ENCODE assay signal across 17 cellular contexts in genomic region chr22:20517422-20517821, GRCh38. TPM values are rescaled to one million over a fixed set of nuclear protein-coding genes. Genes with fewer than 3 reads are reported as not detected.
A peak's percentile ranks its signal among the peaks of the same experiment; 100 is the strongest.
DNase-seq lines count a peak whose midpoint lies in the region; ATAC-seq, FAIRE-seq and TF ChIP-seq lines count a peak whose summit lies in the region.
"Had no signal": no experiment of that assay in that cellular context is flagged by ENCODE, and none has a peak within 500 bp of the region (broad histone marks: within the 10 kb centered on the region; RNA-seq: fewer than 3 reads in every experiment).

No MANE protein-coding gene starts in this region.

- H2BK15ac ChIP-seq in H9 (ENCODE audit: low read depth, low read length) = no peak overlapping the region

- TF ChIP-seq CTCF in H9 (conservative IDR thresholded peaks at IDR 0.05) (no peak), K562 (IDR thresholded peaks at IDR 0.05 in 2 of 3, conservative IDR thresholded peaks at IDR 0.05 in 1 of 3; ENCODE audit: insufficient read depth in 2 of 3, low read depth in 1 of 3, low read length in 3 of 3) (no peak), kidney (IDR thresholded peaks at IDR 0.05; ENCODE audit: borderline replicate concordance, extremely low read depth, insufficient read depth) (no peak)

- no peak overlapping the region for H2AK5ac ChIP-seq in H9 (ENCODE audit: insufficient read length, low read length)

- peaks cover 21% of the 10 kb centered on the region for H3K9me1 ChIP-seq in K562 (ENCODE audit: control insufficient read depth, insufficient read depth, low read length)

- H3K27me3 ChIP-seq in BLaER1 (no peaks in the 10 kb centered on the region), H9 (ENCODE audit: insufficient read depth, low read length) (no peaks in the 10 kb centered on the region), K562 (ENCODE audit: control insufficient read depth in 2 of 2, insufficient read depth in 2 of 2, low read length in 2 of 2) (no peaks in the 10 kb centered on the region)
- H3K27me3 ChIP-seq: BE2C had no signal

- H4K20me1 ChIP-seq in BLaER1 (peaks cover 100% of the 10 kb centered on the region), H9 (ENCODE audit: control insufficient read depth, insufficient read depth, insufficient read length) (no peaks in the 10 kb centered on the region), K562 (replicated peaks; ENCODE audit: control insufficient read depth, insufficient read depth, low read length) (peaks cover 61% of the 10 kb centered on the region)

- CTCF ChIA-PET in K562 (lab: Yijun Ruan, JAX; ENCODE audit: low intra/inter-chr PET ratio) = no interaction called here

- no peak overlapping the region for H2BK12ac ChIP-seq in H9 (ENCODE audit: insufficient read length, low read depth, low read length)

- no CpG with 5 or more reads among the region's 4 CpGs for WGBS in H9 (ENCODE audit: extremely low coverage, insufficient read length, low lambda C conversion rate)
- 63% methylated on average over 4 of the region's 4 CpGs for WGBS in K562 (ENCODE audit: insufficient coverage, low coverage, missing lambda C conversion rate)

- H2BK120ac ChIP-seq in H9 (ENCODE audit: low read depth, low read length, poor library complexity, severe bottlenecking) = no peak overlapping the region

- no peak overlapping the region for H3K23ac ChIP-seq in H9 (ENCODE audit: insufficient read length, low read depth, low read length)

- peaks cover 4% of the 10 kb centered on the region for H3K79me1 ChIP-seq in H9 (ENCODE audit: insufficient read depth, low read depth, low read length, poor library complexity, severe bottlenecking)

- H2AFZ ChIP-seq in H9 (ENCODE audit: low read length) (no peak overlapping the region), K562 (ENCODE audit: low read depth, low read length) (no peak overlapping the region)

- H3K14ac ChIP-seq in H9 (ENCODE audit: insufficient read depth, low read length) = no peak overlapping the region

- H3K27ac Mint-ChIP-seq in H9 = peak overlapping the region in 2 of 3 experiments; percentile 15 to 69; a peak in 4 of 7 replicates

- H3K56ac ChIP-seq in H9 (ENCODE audit: insufficient read length, low read depth, low read length) = no peak overlapping the region

- H3K4me2 ChIP-seq in BLaER1 (no peak overlapping the region), H9 (ENCODE audit: insufficient read depth, insufficient read length, low read length) (no peak overlapping the region), K562 (ENCODE audit: insufficient read depth, low read length) (no peak overlapping the region)

- no peak overlapping the region for H2BK5ac ChIP-seq in H9 (ENCODE audit: insufficient read length, low read length)

- H3K27ac ChIP-seq in BLaER1 (peak overlapping the region; percentile 12; the same call in 1 of the 2 replicates), H9 (ENCODE audit: insufficient read length, low read depth, low read length) (no peak overlapping the region), K562 (ENCODE audit: extremely low read depth, low read depth, low read length) (no peak overlapping the region; the same call in 2 of the 3 replicates), kidney (ENCODE audit: low read depth in 2 of 2, low read length in 2 of 2) (no peak overlapping the region)
- H3K27ac ChIP-seq: HL-60 had no signal

- no peaks in the 10 kb centered on the region for H3K23me2 ChIP-seq in H9 (ENCODE audit: insufficient read length, low read depth, low read length, poor library complexity, severe bottlenecking)

- H3K9me3 Mint-ChIP-seq in H9 = no peaks in the 10 kb centered on the region; a peak in 1 of 5 replicates

- no peaks in the 10 kb centered on the region for H3K9me3 ChIP-seq in BLaER1
- H3K9me3 ChIP-seq in H9 (ENCODE audit: control insufficient read depth, low read depth, low read length) = no peaks in the 10 kb centered on the region
- H3K9me3 ChIP-seq in K562 (replicated peaks; ENCODE audit: control insufficient read depth, insufficient read depth, low read depth, low read length) = no peaks in the 10 kb centered on the region
- H3K9me3 ChIP-seq in kidney (ENCODE audit: control insufficient read depth in 1 of 2, low read length in 2 of 2) = no peaks in the 10 kb centered on the region
- H3K9me3 ChIP-seq: BE2C had no signal

- H3K4me3 Mint-ChIP-seq in H9 = no peak overlapping the region

- peaks cover 94% of the 10 kb centered on the region for H3K36me3 ChIP-seq in BLaER1
- peaks cover 78% of the 10 kb centered on the region for H3K36me3 ChIP-seq in K562 (ENCODE audit: control insufficient read depth, insufficient read depth, low read length)
- peaks cover 3 to 4% of the 10 kb centered on the region in 2 donors for H3K36me3 ChIP-seq in kidney (ENCODE audit: control insufficient read depth in 1 of 2, insufficient read depth in 2 of 2, low read length in 2 of 2)

- peaks cover 7 to 29% (median 15%) of the 10 kb centered on the region in 3 experiments; a peak in 6 of 7 replicates for H3K36me3 Mint-ChIP-seq in H9 (ENCODE audit: insufficient read depth in 1 of 3, low read depth in 3 of 3)

- no peak overlapping the region for H2BK20ac ChIP-seq in H9 (ENCODE audit: low read depth, low read length, poor library complexity, severe bottlenecking)

- POLR2A ChIA-PET in K562 (lab: Yijun Ruan, JAX) = interaction anchor here (0.6 to 68.9 kb wide), 4 partner anchors 2 to 307 kb away, joined by 3 to 1693 read pairs (median 848); partner anchors contain the start of gene MED15

- no peak overlapping the region for H4K91ac ChIP-seq in H9 (ENCODE audit: insufficient read length, low read depth, low read length)

- peaks cover 16% of the 10 kb centered on the region; the same call in 1 of the 2 replicates for H3K79me2 ChIP-seq in H9 (ENCODE audit: insufficient read depth, low read length)
- H3K79me2 ChIP-seq in K562 (ENCODE audit: control insufficient read depth, insufficient read depth, low read length) = peaks cover 87% of the 10 kb centered on the region

- peaks cover 2 to 3% of the 10 kb centered on the region in 2 experiments for H3K4me1 Mint-ChIP-seq in H9

- H3K9ac ChIP-seq in BLaER1 (no peak overlapping the region), H9 (ENCODE audit: extremely low read depth, insufficient read length, low read length) (no peak overlapping the region), K562 (ENCODE audit: insufficient read depth in 1 of 2, low read depth in 2 of 2, low read length in 2 of 2) (peak overlapping the region in 1 of 2 experiments; percentile 62; a peak in 2 of 4 replicates), kidney (ENCODE audit: low read length in 2 of 2) (no peak overlapping the region)

- H3K18ac ChIP-seq in H9 (ENCODE audit: insufficient read length, low read depth, low read length) = no peak overlapping the region

- TF ChIP-seq EP300 in K562 (IDR thresholded peaks at IDR 0.05; ENCODE audit: low read length) = no peak

- no TSS peak for BruUV-seq in K562 (replicated peaks; lab: Mats Ljungman, UMichigan)

- no peak; the same call in 1 of the 3 replicates for ATAC-seq in K562
- no peak for ATAC-seq in GM21515 (IDR thresholded peaks at IDR 0.05; ENCODE audit: unreplicated experiment)

- H3K4ac ChIP-seq in H9 (ENCODE audit: low read depth, low read length) = no peak overlapping the region

- no peak overlapping the region for H4K8ac ChIP-seq in H9 (replicated peaks; ENCODE audit: insufficient read length, low read depth, low read length)

- H3T11ph ChIP-seq in H9 (ENCODE audit: low read length) = no peak overlapping the region

- H3K4me3 ChIP-seq in BLaER1 = no peak overlapping the region
- no peak overlapping the region for H3K4me3 ChIP-seq in K562
- H3K4me3 ChIP-seq in kidney (ENCODE audit: low read length in 2 of 2) = no peak overlapping the region

- TF ChIP-seq RAD21 in K562 (CRISPR knock-in tag; conservative IDR thresholded peaks at IDR 0.05 in 1 of 2, IDR thresholded peaks at IDR 0.05 in 1 of 2) = no peak

- in situ Hi-C loops in K562 (cut with MboI) = no loop called here

- no peak for TF ChIP-seq POLR2A in K562 (conservative IDR thresholded peaks at IDR 0.05)

- no peak overlapping the region for H4K5ac ChIP-seq in H9 (ENCODE audit: insufficient read length, low read depth, low read length)

- H3K4me1 ChIP-seq in BLaER1 (peaks cover 23% of the 10 kb centered on the region), H9 (ENCODE audit: insufficient read depth, low read length) (no peaks in the 10 kb centered on the region), K562 (replicated peaks in 1 of 2; ENCODE audit: control insufficient read depth in 2 of 2, insufficient read depth in 2 of 2, low read length in 2 of 2) (peaks cover 7 to 12% of the 10 kb centered on the region in 2 experiments), kidney (ENCODE audit: control insufficient read depth in 1 of 2, insufficient read depth in 1 of 2, low read depth in 1 of 2, low read length in 2 of 2) (peaks cover 0 to 5% of the 10 kb centered on the region in 2 donors)
- H3K4me1 ChIP-seq: BE2C had no signal

- DNase-seq in H9 = no peak
- peak in 2 of 4 experiments; percentile 53 to 56 for DNase-seq in K562 (ENCODE audit: extremely low read depth in 1 of 4, low spot score in 3 of 4)
- peak; percentile 36 for DNase-seq in kidney
- DNase-seq in SK-N-DZ (ENCODE audit: low spot score) = no peak
- no peak for DNase-seq in dedifferentiated amniotic fluid mesenchymal stem cell (ENCODE audit: extremely low spot score)
- DNase-seq in NCI-H69 (lab: John Stamatoyannopoulos, UW) = no peak
- DNase-seq: activated CD8-positive, alpha-beta memory T cell treated with anti-CD3 and anti-CD28 coated beads, Interleukin-2, amount 50 U/mL, for 48 hours; BE2C; effector memory CD4-positive, alpha-beta T cell; NCI-H1930; NCI-H524; RPMI8226 had no signal

- no peak for FAIRE-seq in K562 (lab: Jason Lieb, UNC)
- no peak for FAIRE-seq in kidney (lab: Jason Lieb, UNC)
- FAIRE-seq: GM12892, TTC549 had no signal

- no peaks in the 10 kb centered on the region for H3K27me3 Mint-ChIP-seq in H9 (ENCODE audit: low read depth)

- intact Hi-C loops in K562 (cut with micrococcal nuclease) = no loop called here
- intact Hi-C loops in kidney (cut with DNase I) = no loop called here

RNA-seq across cellular contexts. Expression of gene MED15, which starts 10.0 kb away (rescaled TPM):
- 46.0 and 47.4 TPM in 2 replicates for total RNA-seq in H9 (2021)
- total RNA-seq in K562 (2011; cell fraction: chromatin; rRNA removed; ENCODE audit: low replicate concordance) = 482 and 971 TPM in 2 replicates
- total RNA-seq in K562 (2011; cell fraction: nucleolus; rRNA removed) = 663 TPM in 2 replicates
- total RNA-seq in K562 (2011; cell fraction: nucleoplasm; rRNA removed) = 469 and 476 TPM in 2 replicates
- total RNA-seq in K562 (2014; rRNA removed) = 72.6 and 103 TPM in 2 replicates
- 26.1 and 26.4 TPM in 2 replicates for total RNA-seq in K562 (2014; rRNA removed; fragmentation: Illumina TruSeq; extraction: Trizol)
- 59.2 and 60.1 TPM in 2 replicates for total RNA-seq in K562 (2015; rRNA removed; fragmentation: Illumina TruSeq; extraction: Trizol)
- total RNA-seq in K562 (2021) = 264 and 271 TPM in 2 replicates
- polyA plus RNA-seq in K562 (2011; rRNA removed) = 40.4 and 111 TPM in 2 replicates
- 75.5 and 117 TPM in 2 replicates for polyA plus RNA-seq in K562 (2011; cell fraction: cytosol; rRNA removed)
- 369 and 471 TPM in 2 replicates for polyA plus RNA-seq in K562 (2011; cell fraction: nucleus; rRNA removed)
- polyA plus RNA-seq in K562 (2012) = 148 and 229 TPM in 2 replicates
- polyA plus RNA-seq in K562 (2014; fragmentation: Illumina TruSeq; extraction: Trizol) = 76.0 and 122 TPM in 2 replicates
- 1 to 10 TPM; 4.0 to 5.2 TPM for polyA plus RNA-seq in K562 (2014; fragmentation: Nextera tagmentation; extraction: Ambion mirVana)
- polyA plus RNA-seq in K562 (2014; rRNA removed) = 102 and 130 TPM in 2 replicates
- 98.8 and 108 TPM in 2 replicates for polyA minus RNA-seq in K562 (2011; rRNA and poly(A)+ RNA removed)
- polyA minus RNA-seq in K562 (2011; cell fraction: cytosol; rRNA and poly(A)+ RNA removed) = 188 and 326 TPM in 2 replicates
- polyA minus RNA-seq in K562 (2011; cell fraction: nucleus; rRNA and poly(A)+ RNA removed) = 310 and 409 TPM in 2 replicates
- 102 TPM for total RNA-seq in kidney
- polyA plus RNA-seq in kidney (ENCODE audit: insufficient read depth, low read depth, low replicate concordance) = 31.7 TPM
- polyA plus RNA-seq in SK-N-DZ (2014; cell fraction: cytosol; rRNA removed) = 13.0 and 18.5 TPM in 2 replicates
- 30.5 and 51.8 TPM in 2 replicates for polyA plus RNA-seq in SK-N-DZ (2014; cell fraction: nucleus; rRNA removed)

RNA-seq across cellular contexts. Expression of gene KLHL22, which starts 21.8 kb away (rescaled TPM):
- 11.9 and 12.7 TPM in 2 replicates for total RNA-seq in H9 (2021)
- total RNA-seq in K562 (2011; cell fraction: chromatin; rRNA removed; ENCODE audit: low replicate concordance) = 116 and 152 TPM in 2 replicates
- total RNA-seq in K562 (2011; cell fraction: nucleolus; rRNA removed) = 68.5 and 75.0 TPM in 2 replicates
- 88.1 and 101 TPM in 2 replicates for total RNA-seq in K562 (2011; cell fraction: nucleoplasm; rRNA removed)
- total RNA-seq in K562 (2014; rRNA removed) = 15.1 and 15.6 TPM in 2 replicates
- total RNA-seq in K562 (2014; rRNA removed; fragmentation: Illumina TruSeq; extraction: Trizol) = 13.5 and 15.3 TPM in 2 replicates
- total RNA-seq in K562 (2015; rRNA removed; fragmentation: Illumina TruSeq; extraction: Trizol) = 15.2 and 15.7 TPM in 2 replicates
- 20.1 and 21.1 TPM in 2 replicates for total RNA-seq in K562 (2021)
- polyA plus RNA-seq in K562 (2011; rRNA removed) = 25.6 and 43.0 TPM in 2 replicates
- polyA plus RNA-seq in K562 (2011; cell fraction: cytosol; rRNA removed) = 24.5 and 36.2 TPM in 2 replicates
- polyA plus RNA-seq in K562 (2011; cell fraction: nucleus; rRNA removed) = 73.7 and 92.5 TPM in 2 replicates
- polyA plus RNA-seq in K562 (2012) = 15.0 and 42.6 TPM in 2 replicates
- polyA plus RNA-seq in K562 (2014; fragmentation: Illumina TruSeq; extraction: Trizol) = 15.4 and 16.5 TPM in 2 replicates
- 1 to 10 TPM; 1.3 to 1.8 TPM for polyA plus RNA-seq in K562 (2014; fragmentation: Nextera tagmentation; extraction: Ambion mirVana)
- polyA plus RNA-seq in K562 (2014; rRNA removed) = 15.8 and 18.6 TPM in 2 replicates
- 24.1 and 42.3 TPM in 2 replicates for polyA minus RNA-seq in K562 (2011; rRNA and poly(A)+ RNA removed)
- polyA minus RNA-seq in K562 (2011; cell fraction: cytosol; rRNA and poly(A)+ RNA removed) = 13.4 and 21.4 TPM in 2 replicates
- 36.2 and 65.9 TPM in 2 replicates for polyA minus RNA-seq in K562 (2011; cell fraction: nucleus; rRNA and poly(A)+ RNA removed)
- total RNA-seq in kidney = 22.4 TPM
- polyA plus RNA-seq in kidney (ENCODE audit: insufficient read depth, low read depth, low replicate concordance) = 24.3 TPM
- 32.7 and 36.4 TPM in 2 replicates for polyA plus RNA-seq in SK-N-DZ (2014; cell fraction: cytosol; rRNA removed)
- polyA plus RNA-seq in SK-N-DZ (2014; cell fraction: nucleus; rRNA removed) = 40.3 and 52.4 TPM in 2 replicates
